15 cellular contexts compared by ENCODE assay signal in genomic region chr15:74396146-74396438, GRCh38. TPM values are rescaled to one million over a fixed set of nuclear protein-coding genes. Genes with fewer than 3 reads are reported as not detected.
A peak's percentile ranks its signal among the peaks of the same experiment; 100 is the strongest.
DNase-seq lines count a peak whose midpoint lies in the region; ATAC-seq, FAIRE-seq and TF ChIP-seq lines count a peak whose summit lies in the region.
"Had no signal": no experiment of that assay in that cellular context is flagged by ENCODE, and none has a peak within 500 bp of the region (broad histone marks: within the 10 kb centered on the region; RNA-seq: fewer than 3 reads in every experiment).

No MANE protein-coding gene starts in this region.

- peaks cover 19% of the 10 kb centered on the region for H3K4me1 ChIP-seq in CD8-positive, alpha-beta memory T cell (ENCODE audit: insufficient read depth, low read length)
- H3K4me1 ChIP-seq in small intestine (ENCODE audit: control insufficient read depth in 2 of 2, insufficient read depth in 1 of 2, low read depth in 1 of 2, low read length in 1 of 2) = no peaks in the 10 kb centered on the region
- H3K4me1 ChIP-seq: adrenal gland had no signal

- TF ChIP-seq POLR2A in Raji (IDR thresholded peaks at IDR 0.05; ENCODE audit: insufficient read depth, low read depth, low read length) = 0 out of 2 replicates have a peak, but pooled peaks have one; percentile 14

- no peaks in the 10 kb centered on the region for H3K27me3 ChIP-seq in CD8-positive, alpha-beta memory T cell (ENCODE audit: insufficient read depth, low read length, poor library complexity, severe bottlenecking)
- no peaks in the 10 kb centered on the region for H3K27me3 ChIP-seq in small intestine (ENCODE audit: control insufficient read depth in 2 of 2, insufficient read depth in 2 of 2, low read length in 2 of 2)
- H3K27me3 ChIP-seq: adrenal gland had no signal

- peak overlapping the region in 3 of 8 donors; percentile 16 to 79 (median 42) for H3K27ac Mint-ChIP-seq in CD8-positive, alpha-beta memory T cell

- CTCF ChIA-PET in CD8-positive, alpha-beta memory T cell (lab: Charles Lee) = no interaction called here

- no peak overlapping the region for H3K4me3 Mint-ChIP-seq in CD8-positive, alpha-beta memory T cell

- peaks cover 0 to 3% of the 10 kb centered on the region in 2 donors for H3K27me3 Mint-ChIP-seq in CD8-positive, alpha-beta memory T cell

- H3K36me3 Mint-ChIP-seq in CD8-positive, alpha-beta memory T cell = no peaks in the 10 kb centered on the region

- H3K4me3 ChIP-seq in CD8-positive, alpha-beta memory T cell (ENCODE audit: low read length) = no peak overlapping the region
- no peak overlapping the region for H3K4me3 ChIP-seq in small intestine (ENCODE audit: low read depth in 1 of 2, low read length in 2 of 2)
- H3K4me3 ChIP-seq: adrenal gland had no signal

- no peak for FAIRE-seq in small intestine (lab: Jason Lieb, UNC)

- H3K9me3 ChIP-seq in CD8-positive, alpha-beta memory T cell (ENCODE audit: low read length) = no peaks in the 10 kb centered on the region
- H3K9me3 ChIP-seq in small intestine (ENCODE audit: control insufficient read depth, low read depth) = no peaks in the 10 kb centered on the region
- H3K9me3 ChIP-seq: adrenal gland, neutrophil had no signal

- peaks cover 45 to 78% (median 48%) of the 10 kb centered on the region in 3 donors for H3K4me1 Mint-ChIP-seq in CD8-positive, alpha-beta memory T cell

- 71 to 80% (median 75%) methylated on average over 9 to 10 of the region's 10 CpGs for WGBS in small intestine, 3 donors

- no peaks in the 10 kb centered on the region for H3K9me3 Mint-ChIP-seq in CD8-positive, alpha-beta memory T cell

- DNase-seq in CD8-positive, alpha-beta memory T cell = no peak
- DNase-seq in kidney tubule cell (ENCODE audit: low spot score) = peak; percentile 37
- DNase-seq in pons (ENCODE audit: low spot score) = no peak
- DNase-seq in A172 (ENCODE audit: low spot score) = no peak
- no peak for DNase-seq in small intestine
- DNase-seq: adrenal gland, foreskin melanocyte, MM.1S, NCI-H345, SHP77 had no signal

- no peaks in the 10 kb centered on the region for H3K36me3 ChIP-seq in CD8-positive, alpha-beta memory T cell (ENCODE audit: insufficient read depth, low read length)
- no peaks in the 10 kb centered on the region for H3K36me3 ChIP-seq in small intestine (ENCODE audit: control insufficient read depth in 2 of 2, insufficient read depth in 2 of 2, low read length in 2 of 2)
- H3K36me3 ChIP-seq: adrenal gland, neutrophil had no signal

- peak; percentile 0 for ATAC-seq in GM21447 (IDR thresholded peaks at IDR 0.05; ENCODE audit: unreplicated experiment)
- ATAC-seq in HG03342 (IDR thresholded peaks at IDR 0.05; ENCODE audit: unreplicated experiment) = no peak

- POLR2A ChIA-PET in CD8-positive, alpha-beta memory T cell (lab: Charles Lee) = no interaction called here

- H3K27ac ChIP-seq in CD8-positive, alpha-beta memory T cell (ENCODE audit: low read depth, low read length) = peak overlapping the region; percentile 47
- H3K27ac ChIP-seq in small intestine (ENCODE audit: low read depth in 1 of 2, low read length in 1 of 2) = peak overlapping the region in 1 of 2 donors; percentile 21
- H3K27ac ChIP-seq: adrenal gland, neutrophil had no signal

RNA-seq across cellular contexts. Expression of gene CYP11A1, which starts 28.6 kb away (rescaled TPM):
- total RNA-seq in CD8-positive, alpha-beta memory T cell = not detected
- not detected for polyA plus RNA-seq in CD8-positive, alpha-beta memory T cell
- 1.2 TPM in 1 of 2 replicates, not detected in the other for total RNA-seq in A172 (2014; rRNA removed; shearing (Covaris generic))
- 1 to 10 TPM in 1 of 3 donors, under 1 TPM in 2; 0.54 to 2.7 (median 0.54) TPM for polyA plus RNA-seq in small intestine
- total RNA-seq: dermis microvascular lymphatic vessel endothelial cell had no signal

RNA-seq across cellular contexts. Expression of gene SEMA7A, which starts 37.7 kb away (rescaled TPM):
- total RNA-seq in CD8-positive, alpha-beta memory T cell = 10 to 100 TPM; 71.2 to 72.5 TPM
- 1.9 TPM for polyA plus RNA-seq in CD8-positive, alpha-beta memory T cell
- total RNA-seq in A172 (2014; rRNA removed; shearing (Covaris generic)) = 12.6 and 14.3 TPM in 2 replicates
- polyA plus RNA-seq in small intestine = 1 to 10 TPM in 1 of 3 donors, under 1 TPM in 2; 0.45 to 4.3 (median 0.81) TPM
